In the genomic region with DNA sequence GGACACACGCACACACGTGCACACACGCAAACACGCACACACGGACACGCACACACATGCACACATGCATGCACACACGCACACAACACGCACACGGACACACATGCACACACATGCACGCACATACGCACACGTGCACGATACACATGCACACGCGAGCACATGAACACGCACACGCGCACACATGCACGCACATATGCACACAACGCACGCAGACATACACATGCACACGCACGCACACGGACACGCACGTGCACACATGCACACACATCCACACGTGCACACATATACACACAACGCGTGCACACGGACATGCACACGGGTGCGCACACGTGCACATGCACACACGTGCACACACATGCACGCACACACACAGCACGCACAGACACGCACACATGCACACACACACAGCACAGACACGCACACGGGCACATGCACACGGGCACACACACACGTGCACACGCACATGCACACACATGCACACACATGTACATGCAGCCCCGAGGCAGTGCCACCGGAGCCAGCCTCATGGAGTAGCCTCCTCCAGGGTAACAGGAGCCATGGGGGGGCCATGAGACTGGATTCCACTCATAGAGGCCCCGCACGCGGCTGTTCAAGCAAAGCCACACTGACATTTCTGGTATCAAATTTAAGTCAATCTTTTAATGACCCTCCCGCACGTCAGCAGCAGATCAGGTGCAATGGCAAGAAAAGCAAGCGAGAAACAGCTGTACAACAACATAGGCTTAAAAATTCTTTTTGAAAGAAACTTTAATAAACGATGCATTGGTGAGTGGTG, we compare ENCODE assay signal across 19 cellular contexts.
"Had no signal": no experiment of that assay in that cellular context is flagged by ENCODE, and none has a peak within 500 bp of the region (broad histone marks: within the 10 kb centered on the region; RNA-seq: fewer than 3 reads in every experiment).

No MANE protein-coding gene starts in this region.

- H3K36me3 Mint-ChIP-seq: naive thymus-derived CD4-positive, alpha-beta T cell had no signal

- H3K9me3 Mint-ChIP-seq: activated T-helper 17 cell treated with anti-CD3 and anti-CD28 coated beads, Interleukin-2, amount 50 U/mL, for 72 hours; dendritic cell treated with granulocyte-macrophage colony-stimulating factor and Interleukin-4, amounts not matched to agents 40 ng/mL and 50 ng/mL, for 4 days; stimulated activated memory B cell treated with anti-CD40 and anti-IgM and Interleukin-4, amounts not matched to agents 10 μg/mL and 1 μg/mL and 100 μg/mL, for 72 hours had no signal

- H3K27ac ChIP-seq: heart left ventricle, tibial nerve had no signal

- H3K4me3 ChIP-seq: heart left ventricle, mucosa of descending colon, tibial nerve had no signal

- ATAC-seq: activated T-helper 17 cell treated with anti-CD3 and anti-CD28 coated beads, Interleukin-2, amount 50 U/mL, for 72 hours; heart left ventricle; left colon; mucosa of descending colon; naive thymus-derived CD4-positive, alpha-beta T cell; stimulated activated memory B cell treated with anti-CD40 and anti-IgM and Interleukin-4, amounts not matched to agents 10 μg/mL and 1 μg/mL and 100 μg/mL, for 72 hours had no signal

- H3K4me3 Mint-ChIP-seq: activated T-helper 17 cell treated with anti-CD3 and anti-CD28 coated beads, Interleukin-2, amount 50 U/mL, for 72 hours; dendritic cell treated with granulocyte-macrophage colony-stimulating factor and Interleukin-4, amounts not matched to agents 40 ng/mL and 50 ng/mL, for 4 days; naive thymus-derived CD4-positive, alpha-beta T cell; stimulated activated memory B cell treated with anti-CD40 and anti-IgM and Interleukin-4, amounts not matched to agents 10 μg/mL and 1 μg/mL and 100 μg/mL, for 72 hours had no signal

- H3K4me1 Mint-ChIP-seq: activated T-helper 17 cell treated with anti-CD3 and anti-CD28 coated beads, Interleukin-2, amount 50 U/mL, for 72 hours had no signal

- H3K27me3 ChIP-seq: heart left ventricle, tibial nerve had no signal

- H3K27ac Mint-ChIP-seq: activated T-helper 17 cell treated with anti-CD3 and anti-CD28 coated beads, Interleukin-2, amount 50 U/mL, for 72 hours; dendritic cell treated with granulocyte-macrophage colony-stimulating factor and Interleukin-4, amounts not matched to agents 40 ng/mL and 50 ng/mL, for 4 days; stimulated activated memory B cell treated with anti-CD40 and anti-IgM and Interleukin-4, amounts not matched to agents 10 μg/mL and 1 μg/mL and 100 μg/mL, for 72 hours had no signal

- H3K27me3 Mint-ChIP-seq: activated T-helper 17 cell treated with anti-CD3 and anti-CD28 coated beads, Interleukin-2, amount 50 U/mL, for 72 hours; naive thymus-derived CD4-positive, alpha-beta T cell had no signal

- H3K9me3 ChIP-seq: heart left ventricle, mucosa of descending colon, tibial nerve had no signal

- DNase-seq: activated CD4-positive, alpha-beta T cell treated with anti-CD3 and anti-CD28 coated beads, Interleukin-2, amount 50 U/mL, for 1 hour; activated naive CD4-positive, alpha-beta T cell treated with Interleukin-2 at 50 U/mL for 16 hours; activated T-cell treated with anti-CD3 and anti-CD28 coated beads for 4 hours; aorta; cerebellar nuclear complex; effector memory CD4-positive, alpha-beta T cell; foreskin fibroblast; heart left ventricle; left colon; mucosa of descending colon; naive thymus-derived CD4-positive, alpha-beta T cell; nucleus accumbens; posterior cingulate gyrus; retina; substantia nigra had no signal

- H3K36me3 ChIP-seq: heart left ventricle, tibial nerve had no signal
